11 cellular contexts compared by ENCODE assay signal in the genomic region with DNA sequence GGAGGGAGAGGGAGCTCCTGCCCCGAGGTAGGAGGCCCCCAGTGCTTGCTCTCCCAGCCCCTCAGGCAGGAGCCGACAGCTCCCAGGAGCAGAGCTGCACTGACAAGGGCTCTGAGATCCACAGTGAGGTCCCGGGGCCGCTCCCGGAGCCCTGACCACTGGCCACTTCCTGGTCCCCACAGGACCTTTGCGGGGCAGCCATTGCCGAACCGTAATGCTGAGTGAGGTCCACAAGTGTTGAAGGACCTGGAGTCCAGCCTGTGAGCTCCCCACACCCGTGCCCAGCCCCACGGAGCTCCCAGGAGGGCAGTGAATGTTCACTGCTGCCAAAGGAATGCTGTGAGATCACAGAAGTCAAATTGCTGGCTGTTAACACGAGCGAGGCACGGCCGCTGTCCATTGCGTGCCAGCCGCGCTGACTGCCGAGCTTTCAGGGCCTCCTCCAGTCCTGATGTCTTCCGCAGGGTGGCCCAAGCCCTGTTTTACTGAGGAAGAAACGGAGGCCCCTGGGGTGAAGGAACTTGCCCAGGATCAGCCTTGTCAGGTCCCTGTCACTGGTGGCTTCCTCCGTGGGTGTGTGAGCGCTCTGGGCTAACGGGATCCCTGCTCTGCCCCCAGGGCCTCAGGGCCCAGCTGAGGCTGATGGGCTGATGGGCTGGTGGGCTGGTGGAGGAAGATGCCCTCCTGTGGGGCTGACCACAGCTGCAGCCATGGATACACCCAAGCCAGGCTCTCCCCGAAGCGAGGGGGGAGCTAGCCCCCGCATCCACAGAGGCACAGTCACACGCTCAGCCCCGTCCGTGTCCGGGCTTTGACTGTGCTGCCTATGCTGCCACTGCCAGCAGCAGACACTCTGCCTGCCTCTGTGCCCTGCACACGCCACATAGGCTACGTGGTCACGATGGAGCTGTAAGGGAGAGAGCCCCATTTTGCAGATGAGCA.
DNase-seq lines count a peak whose midpoint lies in the region; ATAC-seq and TF ChIP-seq lines count a peak whose summit lies in the region.
"Had no signal": no experiment of that assay in that cellular context is flagged by ENCODE, and none has a peak within 500 bp of the region (broad histone marks: within the 10 kb centered on the region; RNA-seq: fewer than 3 reads in every experiment).

No MANE protein-coding gene starts in this region.

- no peaks in the 10 kb centered on the region for H3K79me2 ChIP-seq in GM23248 (ENCODE audit: insufficient read depth)

- POLR2A ChIA-PET in activated CD8-positive, alpha-beta T cell treated with anti-CD3 and anti-CD28 coated beads for 36 hours (lab: Charles Lee), result no interaction called here

- no peak for TF ChIP-seq CTCF in heart left ventricle (IDR thresholded peaks at IDR 0.05)
- no peak for TF ChIP-seq CTCF in activated CD8-positive, alpha-beta T cell treated with anti-CD3 and anti-CD28 coated beads for 36 hours (IDR thresholded peaks at IDR 0.05)

- no peaks in the 10 kb centered on the region for H3K4me1 Mint-ChIP-seq in activated CD8-positive, alpha-beta T cell treated with anti-CD3 and anti-CD28 coated beads for 36 hours (ENCODE audit: low read depth)

- no peaks in the 10 kb centered on the region for H4K20me1 ChIP-seq in GM23248 (ENCODE audit: insufficient read depth)

- H3K9me3 Mint-ChIP-seq in activated CD8-positive, alpha-beta T cell treated with anti-CD3 and anti-CD28 coated beads for 36 hours, result no peaks in the 10 kb centered on the region
- H3K9me3 Mint-ChIP-seq: dendritic cell treated with granulocyte-macrophage colony-stimulating factor and Interleukin-4, amounts not matched to agents 40 ng/mL and 50 ng/mL, for 4 days had no signal

- H3K36me3 ChIP-seq in GM23248 (ENCODE audit: low read depth) (no peaks in the 10 kb centered on the region), heart left ventricle (no peaks in the 10 kb centered on the region)

- peak overlapping the region; percentile 51 for H3K4me2 ChIP-seq in GM23248 (ENCODE audit: unreplicated experiment)

- H3K27ac ChIP-seq in GM23248 (no peak overlapping the region), heart left ventricle (peak overlapping the region in 6 of 12 donors; percentile 2 to 52 (median 31))

- in situ Hi-C loops in GM23248 (cut with MboI), result no loop called here

- no peak for TF ChIP-seq POLR2A in heart left ventricle (IDR thresholded peaks at IDR 0.05)

- peak overlapping the region; percentile 38; the same call in 1 of the 2 replicates for H3K9ac ChIP-seq in GM23248

- H3K9me2 ChIP-seq in GM23248 (ENCODE audit: insufficient read depth), result no peaks in the 10 kb centered on the region

- H3K9me3 ChIP-seq in GM23248 (ENCODE audit: low read depth) (no peaks in the 10 kb centered on the region), heart left ventricle (no peaks in the 10 kb centered on the region)

- H3K4me1 ChIP-seq in GM23248 (ENCODE audit: insufficient read depth), result no peaks in the 10 kb centered on the region
- H3K4me1 ChIP-seq in heart left ventricle, result peaks cover 0 to 20% (median 7%) of the 10 kb centered on the region in 12 donors

- intact Hi-C loops in heart left ventricle (cut with DNase I) (no loop called here), sciatic nerve (cut with DNase I) (no loop called here)
- intact Hi-C loops in activated CD8-positive, alpha-beta T cell treated with anti-CD3 and anti-CD28 coated beads for 36 hours (cut with micrococcal nuclease), result no loop called here

- CTCF ChIA-PET in activated CD8-positive, alpha-beta T cell treated with anti-CD3 and anti-CD28 coated beads for 36 hours (lab: Charles Lee), result no interaction called here

- no peaks in the 10 kb centered on the region for H3K36me3 Mint-ChIP-seq in activated CD8-positive, alpha-beta T cell treated with anti-CD3 and anti-CD28 coated beads for 36 hours (ENCODE audit: low read depth)

- H3K27me3 Mint-ChIP-seq in activated CD8-positive, alpha-beta T cell treated with anti-CD3 and anti-CD28 coated beads for 36 hours, result peaks cover 11% of the 10 kb centered on the region

- 32 to 33% methylated on average over 31 to 33 of the region's 33 CpGs for WGBS in GM23248 (ENCODE audit: low coverage in 1 of 2, low lambda C conversion rate in 2 of 2, missing lambda C conversion rate in 2 of 2), 2 experiments
- WGBS in heart left ventricle, 4 donors, result 38 to 47% (median 43%) methylated on average over 26 to 33 of the region's 33 CpGs

- H2AFZ ChIP-seq in GM23248, result peak overlapping the region; percentile 30; the same call in 1 of the 2 replicates

- no peak overlapping the region for H3K27ac Mint-ChIP-seq in activated CD8-positive, alpha-beta T cell treated with anti-CD3 and anti-CD28 coated beads for 36 hours
- H3K27ac Mint-ChIP-seq: dendritic cell treated with granulocyte-macrophage colony-stimulating factor and Interleukin-4, amounts not matched to agents 40 ng/mL and 50 ng/mL, for 4 days had no signal

- DNase-seq in GM23248, result peak; percentile 91
- peak; percentile 85 for DNase-seq in astrocyte of the hippocampus (ENCODE audit: low read depth, low spot score)
- peak in 3 of 5 donors; percentile 41 to 65 (median 42) for DNase-seq in heart left ventricle
- no peak for DNase-seq in sciatic nerve (ENCODE audit: low spot score)
- no peak for DNase-seq in activated CD8-positive, alpha-beta memory T cell treated with anti-CD3 and anti-CD28 coated beads, Interleukin-2, amount 50 U/mL, for 4 hours
- DNase-seq in C1 segment of cervical spinal cord (lab: John Stamatoyannopoulos, UW), result no peak
- no peak for DNase-seq in activated CD8-positive, alpha-beta T cell treated with anti-CD3 and anti-CD28 coated beads for 36 hours
- DNase-seq in DMS 273 (lab: John Stamatoyannopoulos, UW; ENCODE audit: unreplicated experiment), result no peak
- DNase-seq: NCI-H446 treated with DMSO at 0.1 percent for 48 hours, SHP77 had no signal

- ATAC-seq in heart left ventricle (peak; percentile 46 to 79 (median 68)), sciatic nerve (peak; percentile 27)
- ATAC-seq in activated CD8-positive, alpha-beta T cell treated with anti-CD3 and anti-CD28 coated beads for 36 hours, result no peak

- no peaks in the 10 kb centered on the region for H3F3A ChIP-seq in GM23248 (ENCODE audit: insufficient read depth)

- H3K4me3 ChIP-seq in GM23248 (peak overlapping the region; percentile 47; the same call in 1 of the 2 replicates), heart left ventricle (peak overlapping the region in 3 of 12 donors; percentile 3 to 36 (median 28))

- H3K4me3 Mint-ChIP-seq in activated CD8-positive, alpha-beta T cell treated with anti-CD3 and anti-CD28 coated beads for 36 hours, result no peak overlapping the region
- H3K4me3 Mint-ChIP-seq: dendritic cell treated with granulocyte-macrophage colony-stimulating factor and Interleukin-4, amounts not matched to agents 40 ng/mL and 50 ng/mL, for 4 days had no signal

- H3K27me3 ChIP-seq in GM23248 (replicated peaks; ENCODE audit: insufficient read depth) (no peaks in the 10 kb centered on the region), heart left ventricle (peaks cover 0 to 2% (median 0%) of the 10 kb centered on the region in 9 donors)

Comparison
In these comparisons a context has a peak if more than half of its experiments do, and no peak if none do; other contexts are left out.
1. DNase-seq: peak in GM23248 (single experiment), astrocyte of the hippocampus (single experiment) and heart left ventricle (3 of 5); none in sciatic nerve (single experiment), activated CD8-positive, alpha-beta memory T cell treated with anti-CD3 and anti-CD28 coated beads, Interleukin-2, amount 50 U/mL, for 4 hours (single experiment), C1 segment of cervical spinal cord (0 of 14), activated CD8-positive, alpha-beta T cell treated with anti-CD3 and anti-CD28 coated beads for 36 hours (single experiment) and DMS 273 (single experiment).